In the genomic region with DNA sequence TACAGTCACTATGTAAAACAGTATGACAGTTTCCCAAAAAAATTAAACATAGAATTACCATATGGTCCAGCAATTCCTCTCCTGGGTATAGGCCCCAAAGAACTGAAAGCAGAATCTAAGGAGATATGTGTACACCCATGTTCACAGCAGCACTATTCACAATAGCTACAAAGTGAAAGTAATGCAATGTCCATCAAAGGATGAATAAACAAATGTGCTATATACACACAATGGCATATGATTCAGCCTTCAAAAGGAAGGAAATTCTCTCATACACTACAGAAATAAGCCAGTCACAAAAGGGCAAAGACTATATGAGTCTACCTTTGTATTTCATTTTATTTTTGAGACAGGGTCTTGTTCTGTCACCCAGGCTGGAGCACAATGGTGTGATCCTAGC, we compare ENCODE assay signal across 1 cellular context.
TF ChIP-seq lines count a peak whose summit lies in the region.

No MANE protein-coding gene starts in this region.

TF ChIP-seq in GM12878, 131 proteins besides CTCF, POLR2A, EP300 and RAD21 (continued from another document):
- TF ChIP-seq, protein P1, sequence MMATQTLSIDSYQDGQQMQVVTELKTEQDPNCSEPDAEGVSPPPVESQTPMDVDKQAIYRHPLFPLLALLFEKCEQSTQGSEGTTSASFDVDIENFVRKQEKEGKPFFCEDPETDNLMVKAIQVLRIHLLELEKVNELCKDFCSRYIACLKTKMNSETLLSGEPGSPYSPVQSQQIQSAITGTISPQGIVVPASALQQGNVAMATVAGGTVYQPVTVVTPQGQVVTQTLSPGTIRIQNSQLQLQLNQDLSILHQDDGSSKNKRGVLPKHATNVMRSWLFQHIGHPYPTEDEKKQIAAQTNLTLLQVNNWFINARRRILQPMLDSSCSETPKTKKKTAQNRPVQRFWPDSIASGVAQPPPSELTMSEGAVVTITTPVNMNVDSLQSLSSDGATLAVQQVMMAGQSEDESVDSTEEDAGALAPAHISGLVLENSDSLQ (IDR thresholded peaks at IDR 0.05) = peak; percentile 65; the same call in 1 of the 2 replicates
- TF ChIP-seq FOXK2 (IDR thresholded peaks at IDR 0.05) = no peak
- TF ChIP-seq SMARCA5 (IDR thresholded peaks at IDR 0.05) = peak; percentile 9; the same call in 1 of the 2 replicates
- no peak for TF ChIP-seq RCOR1 (conservative IDR thresholded peaks at IDR 0.05; ENCODE audit: low read depth, low read length)
- TF ChIP-seq TBL1XR1 (IDR thresholded peaks at IDR 0.05; ENCODE audit: low read depth, low read length) = no peak
